Comparison of ENCODE assay signal across 21 cellular contexts in the genomic region with DNA sequence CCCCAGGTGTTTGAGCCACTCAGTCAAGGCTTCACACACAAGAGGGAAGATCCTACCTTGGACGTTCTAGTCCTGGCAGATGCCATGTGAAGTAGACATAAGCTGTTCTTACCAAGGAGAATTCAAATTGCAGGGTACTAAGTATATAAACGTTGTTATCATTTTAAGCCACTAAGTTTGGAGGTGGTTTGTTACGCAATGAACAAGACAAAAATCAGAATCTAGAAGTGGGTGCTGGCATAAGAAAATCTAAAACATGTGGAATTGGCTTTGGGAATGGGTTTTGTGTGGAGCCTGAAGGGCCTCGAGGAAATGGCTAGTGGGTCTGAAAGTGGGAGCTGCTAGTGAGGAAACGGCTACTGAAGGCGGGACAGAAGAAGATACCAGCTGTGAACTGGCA.
"Had no signal": no experiment of that assay in that cellular context is flagged by ENCODE, and none has a peak within 500 bp of the region (broad histone marks: within the 10 kb centered on the region; RNA-seq: fewer than 3 reads in every experiment).

No MANE protein-coding gene starts in this region.

- H3K36me3 ChIP-seq: esophagus squamous epithelium, neutrophil, spleen, tibial artery, upper lobe of left lung, uterus had no signal

- H3K4me1 Mint-ChIP-seq: naive thymus-derived CD8-positive, alpha-beta T cell; stimulated activated memory B cell treated with anti-CD40 and anti-IgM and Interleukin-4, amounts not matched to agents 10 μg/mL and 1 μg/mL and 100 μg/mL, for 72 hours had no signal

- ATAC-seq: left colon; mucosa of descending colon; naive thymus-derived CD8-positive, alpha-beta T cell; right cardiac atrium; stimulated activated memory B cell treated with anti-CD40 and anti-IgM and Interleukin-4, amounts not matched to agents 10 μg/mL and 1 μg/mL and 100 μg/mL, for 72 hours had no signal

- H3K9me3 ChIP-seq: mucosa of descending colon, neutrophil, tibial artery, uterus had no signal

- DNase-seq: effector memory CD4-positive, alpha-beta T cell; esophagus squamous epithelium; foreskin fibroblast; head of caudate nucleus; left colon; mammary epithelial cell; mucosa of descending colon; naive thymus-derived CD8-positive, alpha-beta T cell; posterior cingulate gyrus; right cardiac atrium; spleen; stimulated activated CD4-positive, alpha-beta T cell treated with anti-CD3 and anti-CD28 coated beads, Interleukin-15, amount 100 ng/mL, for 24 hours; stimulated activated CD4-positive, alpha-beta T cell treated with anti-CD3 and anti-CD28 coated beads, Interleukin-1b, Interleukin-23, amount 100 ng/mL, for 48 hours; stimulated activated CD4-positive, alpha-beta T cell treated with anti-CD3 and anti-CD28 coated beads, Interleukin-4, amount 100 ng/mL, for 24 hours; tibial artery; upper lobe of left lung; uterus had no signal

- H3K9me3 Mint-ChIP-seq: stimulated activated memory B cell treated with anti-CD40 and anti-IgM and Interleukin-4, amounts not matched to agents 10 μg/mL and 1 μg/mL and 100 μg/mL, for 72 hours had no signal

- H3K4me3 Mint-ChIP-seq: naive thymus-derived CD8-positive, alpha-beta T cell; stimulated activated memory B cell treated with anti-CD40 and anti-IgM and Interleukin-4, amounts not matched to agents 10 μg/mL and 1 μg/mL and 100 μg/mL, for 72 hours; stimulated activated naive CD8-positive, alpha-beta T cell treated with anti-CD3 and anti-CD28 coated beads, Interleukin-15, Interleukin-2, amounts not matched to agents 100 ng/mL and 50 ng/mL, for 24 hours had no signal

- H3K4me1 ChIP-seq: spleen, uterus had no signal

- H3K4me3 ChIP-seq: esophagus squamous epithelium, hepatocyte, mucosa of descending colon, spleen, tibial artery, upper lobe of left lung, uterus had no signal

- H3K27ac Mint-ChIP-seq: naive thymus-derived CD8-positive, alpha-beta T cell; stimulated activated memory B cell treated with anti-CD40 and anti-IgM and Interleukin-4, amounts not matched to agents 10 μg/mL and 1 μg/mL and 100 μg/mL, for 72 hours; stimulated activated naive CD8-positive, alpha-beta T cell treated with anti-CD3 and anti-CD28 coated beads, Interleukin-15, Interleukin-2, amounts not matched to agents 100 ng/mL and 50 ng/mL, for 24 hours had no signal

- H2AFZ ChIP-seq: hepatocyte had no signal

- H3K27me3 ChIP-seq: esophagus squamous epithelium, hepatocyte, neutrophil, spleen, tibial artery, upper lobe of left lung, uterus had no signal

- H3K27ac ChIP-seq: esophagus squamous epithelium, hepatocyte, neutrophil, spleen, tibial artery, upper lobe of left lung, uterus had no signal

- H3K36me3 Mint-ChIP-seq: stimulated activated memory B cell treated with anti-CD40 and anti-IgM and Interleukin-4, amounts not matched to agents 10 μg/mL and 1 μg/mL and 100 μg/mL, for 72 hours had no signal

- H3K4me2 ChIP-seq: hepatocyte had no signal
